Comparison of ENCODE assay signal across 1 cellular context in the genomic region with DNA sequence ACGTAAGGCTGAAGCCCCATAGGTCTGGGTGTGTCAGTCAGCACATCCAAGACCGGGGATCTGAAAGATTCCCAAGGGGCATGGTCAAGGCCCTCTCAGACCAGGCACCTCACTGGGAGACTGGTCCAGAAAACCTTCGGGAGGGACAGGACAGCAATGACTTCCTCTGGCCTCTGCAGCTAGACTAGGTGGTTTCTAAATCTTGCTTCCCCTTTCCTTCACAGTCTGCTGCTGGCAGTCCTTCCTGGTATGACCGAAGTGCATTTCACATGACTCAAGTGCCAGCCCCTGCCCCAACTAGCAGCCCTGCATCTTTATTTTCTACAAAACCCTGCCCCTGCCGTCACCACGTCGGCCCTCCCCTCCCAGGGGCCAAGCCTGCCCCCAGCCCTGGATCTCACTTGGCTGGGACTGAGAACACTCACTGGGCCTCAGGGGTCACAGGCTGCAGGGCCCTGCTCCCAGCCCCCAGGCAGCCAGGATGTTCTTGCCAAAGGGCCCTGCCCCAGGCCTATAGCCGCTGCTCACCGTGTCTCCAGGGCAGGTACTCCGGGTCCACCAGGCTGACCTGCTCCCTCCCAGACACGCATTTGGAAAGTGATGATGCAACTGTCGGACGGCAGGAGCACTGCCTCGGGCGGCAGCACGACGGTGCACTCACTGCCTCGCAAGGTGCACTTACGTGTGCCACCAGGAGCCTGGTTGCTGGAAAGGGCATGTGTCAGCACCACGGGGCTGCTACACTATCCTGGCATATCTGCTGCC.
TF ChIP-seq lines count a peak whose summit lies in the region.

No MANE protein-coding gene starts in this region.

TF ChIP-seq in IMR-90, 13 proteins besides CTCF, POLR2A, EP300 and RAD21:
- TF ChIP-seq SMC3 (IDR thresholded peaks at IDR 0.05; ENCODE audit: low read depth, low read length) = no peak
- TF ChIP-seq RFX5 (IDR thresholded peaks at IDR 0.05; ENCODE audit: low read depth, low read length) = no peak
- TF ChIP-seq FOS (IDR thresholded peaks at IDR 0.05; ENCODE audit: low read depth, low read length) = no peak
- peak; percentile 30; the same call in 1 of the 2 replicates for TF ChIP-seq CEBPB (IDR thresholded peaks at IDR 0.05; ENCODE audit: low read depth, low read length)
